15 cellular contexts compared by ENCODE assay signal in the genomic region with DNA sequence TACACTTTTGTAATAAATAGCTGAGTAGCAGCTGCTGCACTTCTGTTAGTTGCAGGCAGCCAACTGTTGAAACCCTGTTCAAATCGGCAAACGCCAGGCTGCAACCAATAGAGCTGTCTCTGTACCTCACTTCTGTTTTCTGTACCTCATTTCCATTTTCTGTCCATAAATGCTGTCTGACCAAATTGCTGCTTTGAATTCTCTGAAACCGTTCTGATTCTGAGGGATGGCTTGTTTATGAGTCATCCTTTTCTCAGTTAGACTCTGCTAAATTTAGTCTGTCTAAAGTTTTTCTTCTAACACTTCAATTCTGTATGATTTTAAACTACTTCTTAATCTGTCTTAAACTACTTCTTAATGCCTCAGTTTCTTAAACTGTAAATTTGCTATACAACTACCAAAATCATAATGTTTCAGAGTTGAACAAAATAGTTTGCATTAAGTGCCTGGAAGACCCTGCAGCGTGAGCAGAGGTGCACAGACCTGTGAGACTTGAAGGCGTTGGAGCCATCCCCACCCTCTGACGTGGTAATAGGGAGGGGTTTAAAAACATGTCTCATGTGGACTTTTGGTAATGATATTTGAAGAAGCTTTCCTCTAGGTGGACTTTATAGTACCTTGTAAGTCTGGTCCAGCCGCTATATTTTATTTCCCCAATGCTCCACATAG. TPM values are rescaled to one million over a fixed set of nuclear protein-coding genes. Genes with fewer than 3 reads are reported as not detected.
DNase-seq lines count a peak whose midpoint lies in the region; ATAC-seq and TF ChIP-seq lines count a peak whose summit lies in the region.
"Had no signal": no experiment of that assay in that cellular context is flagged by ENCODE, and none has a peak within 500 bp of the region (broad histone marks: within the 10 kb centered on the region; RNA-seq: fewer than 3 reads in every experiment).

No MANE protein-coding gene starts in this region.

- no peaks in the 10 kb centered on the region for H3K9me3 Mint-ChIP-seq in activated CD4-positive, alpha-beta T cell treated with anti-CD3 and anti-CD28 coated beads, Interleukin-2, amount 10 ng/mL, durations not matched to agents 24 days and 14 days
- H3K9me3 Mint-ChIP-seq in naive B cell (no peaks in the 10 kb centered on the region), Calu3 (ENCODE audit: low read depth, unreplicated experiment) (no peaks in the 10 kb centered on the region)
- H3K9me3 Mint-ChIP-seq: T-cell had no signal

- no peak for TF ChIP-seq CTCF in Calu3 (IDR thresholded peaks at IDR 0.05; ENCODE audit: unreplicated experiment)

- no peak overlapping the region for H3K4me3 Mint-ChIP-seq in activated CD4-positive, alpha-beta T cell treated with anti-CD3 and anti-CD28 coated beads, Interleukin-2, amount 10 ng/mL, durations not matched to agents 24 days and 14 days
- peak overlapping the region in 2 of 8 donors; percentile 12 to 17 for H3K4me3 Mint-ChIP-seq in naive B cell
- H3K4me3 Mint-ChIP-seq in Calu3 (ENCODE audit: low read depth, unreplicated experiment): no peak overlapping the region
- H3K4me3 Mint-ChIP-seq: nephron progenitor cell, T-cell had no signal

- peaks cover 4% of the 10 kb centered on the region for H3K4me1 Mint-ChIP-seq in activated CD4-positive, alpha-beta T cell treated with anti-CD3 and anti-CD28 coated beads, Interleukin-2, amount 10 ng/mL, durations not matched to agents 24 days and 14 days
- H3K4me1 Mint-ChIP-seq in naive B cell (peaks cover 11 to 17% (median 12%) of the 10 kb centered on the region in 3 donors), Calu3 (ENCODE audit: low read depth, unreplicated experiment) (no peaks in the 10 kb centered on the region)
- H3K4me1 Mint-ChIP-seq: T-cell had no signal

- no TSS peak for BruUV-seq in Calu3 (replicated peaks; lab: Mats Ljungman, UMichigan)

- peak; percentile 79 for ATAC-seq in GM21825 (IDR thresholded peaks at IDR 0.05; ENCODE audit: unreplicated experiment)
- ATAC-seq in HG03565 (IDR thresholded peaks at IDR 0.05; ENCODE audit: unreplicated experiment): peak; percentile 76
- peak; percentile 55 to 58 for ATAC-seq in naive B cell (ENCODE audit: low read depth in 2 of 2)
- ATAC-seq in HG03469 (IDR thresholded peaks at IDR 0.05; ENCODE audit: unreplicated experiment): no peak
- ATAC-seq: T-cell had no signal

- peak; percentile 53 for DNase-seq in activated CD4-positive, alpha-beta T cell treated with anti-CD3 and anti-CD28 coated beads, Interleukin-2, amount 10 ng/mL, durations not matched to agents 24 days and 14 days
- DNase-seq in activated CD4-positive, alpha-beta T cell treated with anti-CD3 and anti-CD28 coated beads, Interleukin-2, amount 50 U/mL, for 48 hours: no peak
- no peak for DNase-seq in naive B cell
- DNase-seq in Calu3: no peak
- DNase-seq in mucosa of gallbladder (ENCODE audit: low spot score): no peak
- DNase-seq: GF-D8; hippocampal formation; NCI-H2171; nephron progenitor cell; stimulated activated CD4-positive, alpha-beta T cell treated with anti-CD3 and anti-CD28 coated beads, Interleukin-1b, Interleukin-23, amount 100 ng/mL, for 48 hours; T-cell had no signal

- H3K27ac Mint-ChIP-seq in activated CD4-positive, alpha-beta T cell treated with anti-CD3 and anti-CD28 coated beads, Interleukin-2, amount 10 ng/mL, durations not matched to agents 24 days and 14 days: no peak overlapping the region
- peak overlapping the region in 1 of 6 donors; percentile 6 for H3K27ac Mint-ChIP-seq in naive B cell
- H3K27ac Mint-ChIP-seq in Calu3 (ENCODE audit: unreplicated experiment): no peak overlapping the region
- H3K27ac Mint-ChIP-seq: nephron progenitor cell, T-cell had no signal

- CTCF ChIA-PET in Calu3 (lab: Charles Lee): interaction anchor here (1.2 kb wide), 1 partner anchor 471 kb away, joined by 3 read pairs; no protein-coding TSS in a partner anchor

- no peaks in the 10 kb centered on the region for H3K36me3 Mint-ChIP-seq in activated CD4-positive, alpha-beta T cell treated with anti-CD3 and anti-CD28 coated beads, Interleukin-2, amount 10 ng/mL, durations not matched to agents 24 days and 14 days (ENCODE audit: low read depth)
- H3K36me3 Mint-ChIP-seq in naive B cell: no peaks in the 10 kb centered on the region
- H3K36me3 Mint-ChIP-seq in Calu3 (ENCODE audit: insufficient read depth, unreplicated experiment): no peaks in the 10 kb centered on the region
- H3K36me3 Mint-ChIP-seq: T-cell had no signal

- intact Hi-C loops in activated CD4-positive, alpha-beta T cell treated with anti-CD3 and anti-CD28 coated beads, Interleukin-2, amount 10 ng/mL, durations not matched to agents 24 days and 14 days (cut with micrococcal nuclease): no loop called here
- intact Hi-C loops in Calu3 (cut with micrococcal nuclease; ENCODE audit: unreplicated experiment): no loop called here

- H3K27me3 Mint-ChIP-seq in activated CD4-positive, alpha-beta T cell treated with anti-CD3 and anti-CD28 coated beads, Interleukin-2, amount 10 ng/mL, durations not matched to agents 24 days and 14 days: peaks cover 23% of the 10 kb centered on the region
- peaks cover 0 to 16% (median 4%) of the 10 kb centered on the region in 3 donors for H3K27me3 Mint-ChIP-seq in naive B cell
- peaks cover 97% of the 10 kb centered on the region for H3K27me3 Mint-ChIP-seq in Calu3 (ENCODE audit: unreplicated experiment)

RNA-seq across cellular contexts. Expression of a gene that starts 9.6 kb away (rescaled TPM):
- total RNA-seq in activated CD4-positive, alpha-beta T cell treated with anti-CD3 and anti-CD28 coated beads, Interleukin-2, amount 10 ng/mL, durations not matched to agents 24 days and 14 days: not detected in 2 replicates
- not detected for polyA plus RNA-seq in naive B cell (ENCODE audit: low read depth in 6 of 6)
- not detected in 2 replicates for total RNA-seq in Calu3 (2022)
- not detected for total RNA-seq in mucosa of gallbladder
- total RNA-seq: T-cell had no signal
- polyA plus RNA-seq: thymus had no signal

RNA-seq across cellular contexts. Expression of a gene that starts 25.7 kb away (rescaled TPM):
- not detected in 2 replicates for total RNA-seq in activated CD4-positive, alpha-beta T cell treated with anti-CD3 and anti-CD28 coated beads, Interleukin-2, amount 10 ng/mL, durations not matched to agents 24 days and 14 days
- not detected for polyA plus RNA-seq in naive B cell (ENCODE audit: low read depth in 6 of 6)
- not detected in 2 replicates for total RNA-seq in Calu3 (2022)
- total RNA-seq in mucosa of gallbladder: not detected
- total RNA-seq: T-cell had no signal
- polyA plus RNA-seq: thymus had no signal

RNA-seq across cellular contexts. Expression of a gene that starts 42.3 kb away (rescaled TPM):
- total RNA-seq in activated CD4-positive, alpha-beta T cell treated with anti-CD3 and anti-CD28 coated beads, Interleukin-2, amount 10 ng/mL, durations not matched to agents 24 days and 14 days: 12.9 and 14.0 TPM in 2 replicates
- polyA plus RNA-seq in naive B cell (ENCODE audit: low read depth in 6 of 6): over 10,000 TPM; 10,549 to 17,877 (median 15,091) TPM
- total RNA-seq in Calu3 (2022) (173 and 283 TPM in 2 replicates), mucosa of gallbladder (375 TPM)

Comparison
In these comparisons a context has a peak if more than half of its experiments do, and no peak if none do; other contexts are left out.
1. RNA of a gene that starts 42.3 kb away (total RNA-seq): 375 TPM in mucosa of gallbladder (single experiment) and 173 to 283 TPM in Calu3; 12.9 to 14.0 TPM in activated CD4-positive, alpha-beta T cell treated with anti-CD3 and anti-CD28 coated beads, Interleukin-2, amount 10 ng/mL, durations not matched to agents 24 days and 14 days; every median in the first group is over 10 times any median in the second.